16 cellular contexts compared by ENCODE assay signal in genomic region chr16:56983211-56983751, GRCh38. TPM values are rescaled to one million over a fixed set of nuclear protein-coding genes. Genes with fewer than 3 reads are reported as not detected.
DNase-seq lines count a peak whose midpoint lies in the region; ATAC-seq and TF ChIP-seq lines count a peak whose summit lies in the region.
"Had no signal": no experiment of that assay in that cellular context is flagged by ENCODE, and none has a peak within 500 bp of the region (broad histone marks: within the 10 kb centered on the region; RNA-seq: fewer than 3 reads in every experiment).

No MANE protein-coding gene starts in this region.

- H3K27me3 ChIP-seq in CD4-positive, CD25-positive, alpha-beta regulatory T cell (ENCODE audit: control insufficient read depth, insufficient read depth, low read length) = no peaks in the 10 kb centered on the region
- H3K27me3 ChIP-seq in right atrium auricular region = no peaks in the 10 kb centered on the region

- in situ Hi-C loops in ACHN (cut with HindIII; ENCODE audit: low pct_ligation_motif_present, low pct_unique_long_range_greater_than_20kb, low sequenced_read_pairs) = no loop called here

- H3K27ac ChIP-seq in CD4-positive, CD25-positive, alpha-beta regulatory T cell (ENCODE audit: insufficient read depth, low read length, poor library complexity, severe bottlenecking) = peak overlapping the region; percentile 30
- no peak overlapping the region for H3K27ac ChIP-seq in right atrium auricular region
- H3K27ac ChIP-seq: C4-2B, psoas muscle had no signal

- no peaks in the 10 kb centered on the region for H3K9me3 Mint-ChIP-seq in CD4-positive, CD25-positive, alpha-beta regulatory T cell
- no peaks in the 10 kb centered on the region for H3K9me3 Mint-ChIP-seq in activated naive CD4-positive, alpha-beta T cell treated with anti-CD3 and anti-CD28 coated beads, Interleukin-2, amount 50 U/mL, for 72 hours
- H3K9me3 Mint-ChIP-seq: type B pancreatic cell had no signal

- no peak for ATAC-seq in CD4-positive, CD25-positive, alpha-beta regulatory T cell (ENCODE audit: low read depth in 2 of 2)
- ATAC-seq in activated naive CD4-positive, alpha-beta T cell treated with anti-CD3 and anti-CD28 coated beads, Interleukin-2, amount 50 U/mL, for 72 hours = no peak
- ATAC-seq: psoas muscle had no signal

- H3K4me3 ChIP-seq in CD4-positive, CD25-positive, alpha-beta regulatory T cell (ENCODE audit: low read depth, low read length) = no peak overlapping the region
- no peak overlapping the region for H3K4me3 ChIP-seq in right atrium auricular region
- H3K4me3 ChIP-seq: psoas muscle had no signal

- peaks cover 34% of the 10 kb centered on the region for H3K36me3 Mint-ChIP-seq in CD4-positive, CD25-positive, alpha-beta regulatory T cell
- H3K36me3 Mint-ChIP-seq in activated naive CD4-positive, alpha-beta T cell treated with anti-CD3 and anti-CD28 coated beads, Interleukin-2, amount 50 U/mL, for 72 hours = peaks cover 42 to 50% of the 10 kb centered on the region in 2 donors
- H3K36me3 Mint-ChIP-seq: type B pancreatic cell had no signal

- no peaks in the 10 kb centered on the region for H3K27me3 Mint-ChIP-seq in CD4-positive, CD25-positive, alpha-beta regulatory T cell

- H3K9me3 ChIP-seq in CD4-positive, CD25-positive, alpha-beta regulatory T cell (ENCODE audit: control insufficient read depth in 2 of 2, low read length in 2 of 2) = no peaks in the 10 kb centered on the region
- H3K9me3 ChIP-seq in right atrium auricular region = no peaks in the 10 kb centered on the region
- H3K9me3 ChIP-seq: psoas muscle had no signal

- peak overlapping the region in 1 of 4 donors; percentile 69 for H3K4me3 Mint-ChIP-seq in CD4-positive, CD25-positive, alpha-beta regulatory T cell
- H3K4me3 Mint-ChIP-seq: type B pancreatic cell had no signal

- no peak for TF ChIP-seq CTCF in right atrium auricular region (IDR thresholded peaks at IDR 0.05)

- H3K4me1 ChIP-seq in CD4-positive, CD25-positive, alpha-beta regulatory T cell (ENCODE audit: control insufficient read depth, insufficient read depth, low read length, poor library complexity, severe bottlenecking) = peaks cover 41% of the 10 kb centered on the region
- peaks cover 0 to 23% of the 10 kb centered on the region in 2 donors for H3K4me1 ChIP-seq in right atrium auricular region
- H3K4me1 ChIP-seq: psoas muscle had no signal

- peak overlapping the region; percentile 20 to 91 (median 40) for H3K27ac Mint-ChIP-seq in CD4-positive, CD25-positive, alpha-beta regulatory T cell
- H3K27ac Mint-ChIP-seq in activated naive CD4-positive, alpha-beta T cell treated with anti-CD3 and anti-CD28 coated beads, Interleukin-2, amount 50 U/mL, for 72 hours = peak overlapping the region; percentile 88 to 100

- DNase-seq in CD4-positive, CD25-positive, alpha-beta regulatory T cell = no peak
- DNase-seq in DMS53 (lab: John Stamatoyannopoulos, UW) (peak; percentile 91), mucosa of gallbladder (ENCODE audit: low spot score) (peak; percentile 57), cerebellum (ENCODE audit: low spot score) (no peak), ACHN (no peak), NCI-H1092 treated with DMSO at 0.1 percent for 48 hours (lab: John Stamatoyannopoulos, UW) (no peak), right atrium auricular region (ENCODE audit: low spot score) (no peak)
- DNase-seq in activated naive CD4-positive, alpha-beta T cell treated with anti-CD3 and anti-CD28 coated beads, Interleukin-2, amount 50 U/mL, for 72 hours (ENCODE audit: low spot score in 2 of 2) = no peak
- DNase-seq: activated CD4-positive, alpha-beta T cell treated with anti-CD3 and anti-CD28 coated beads for 48 hours; NCI-H1417; psoas muscle; RPMI8226; T-helper 2 cell had no signal

- H3K36me3 ChIP-seq in CD4-positive, CD25-positive, alpha-beta regulatory T cell (ENCODE audit: control insufficient read depth, insufficient read depth, low read length) = peaks cover 18% of the 10 kb centered on the region
- no peaks in the 10 kb centered on the region for H3K36me3 ChIP-seq in right atrium auricular region

- H3K4me1 Mint-ChIP-seq in CD4-positive, CD25-positive, alpha-beta regulatory T cell = peaks cover 4 to 76% (median 43%) of the 10 kb centered on the region in 4 donors

RNA-seq across cellular contexts. Expression of gene NLRC5, which starts 6.1 kb away (rescaled TPM):
- 842 TPM for total RNA-seq in CD4-positive, CD25-positive, alpha-beta regulatory T cell
- 100 to 1,000 TPM in 1 of 4 donors, 10 to 100 TPM in 3; 75.3 to 112 (median 97.2) TPM for polyA plus RNA-seq in CD4-positive, CD25-positive, alpha-beta regulatory T cell
- total RNA-seq in activated naive CD4-positive, alpha-beta T cell treated with anti-CD3 and anti-CD28 coated beads, Interleukin-2, amount 50 U/mL, for 72 hours = 100 to 1,000 TPM; 231 to 254 TPM
- total RNA-seq in mucosa of gallbladder (37.2 TPM), cerebellum (4.0 TPM), right atrium auricular region (1 to 10 TPM; 8.0 to 9.7 TPM)

RNA-seq across cellular contexts. Expression of gene CETP, which starts 21.5 kb away (rescaled TPM):
- total RNA-seq in CD4-positive, CD25-positive, alpha-beta regulatory T cell = not detected
- under 1 TPM in 1 of 4 donors, not detected in 3; 0.27 TPM for polyA plus RNA-seq in CD4-positive, CD25-positive, alpha-beta regulatory T cell
- not detected for total RNA-seq in activated naive CD4-positive, alpha-beta T cell treated with anti-CD3 and anti-CD28 coated beads, Interleukin-2, amount 50 U/mL, for 72 hours
- 0.26 TPM for total RNA-seq in mucosa of gallbladder
- total RNA-seq in cerebellum = 1.2 TPM
- total RNA-seq in right atrium auricular region = not detected
- total RNA-seq: H1 had no signal
- polyA plus RNA-seq: H1 had no signal

RNA-seq across cellular contexts. Expression of gene HERPUD1, which starts 51.3 kb away (rescaled TPM):
- 454 TPM for total RNA-seq in CD4-positive, CD25-positive, alpha-beta regulatory T cell
- polyA plus RNA-seq in CD4-positive, CD25-positive, alpha-beta regulatory T cell = 100 to 1,000 TPM; 133 to 174 (median 144) TPM
- total RNA-seq in activated naive CD4-positive, alpha-beta T cell treated with anti-CD3 and anti-CD28 coated beads, Interleukin-2, amount 50 U/mL, for 72 hours = 100 to 1,000 TPM; 146 to 175 TPM
- 144 TPM for total RNA-seq in mucosa of gallbladder
- total RNA-seq in cerebellum = 53.8 TPM
- total RNA-seq in right atrium auricular region = 100 to 1,000 TPM in 1 of 2 donors, 10 to 100 TPM in 1; 76.4 to 140 TPM

Comparison
In these comparisons a context has a peak if more than half of its experiments do, and no peak if none do; other contexts are left out.
1. DNase-seq: peak in DMS53 (single experiment) and mucosa of gallbladder (single experiment); none in CD4-positive, CD25-positive, alpha-beta regulatory T cell (0 of 3), activated naive CD4-positive, alpha-beta T cell treated with anti-CD3 and anti-CD28 coated beads, Interleukin-2, amount 50 U/mL, for 72 hours (0 of 2), cerebellum (single experiment), ACHN (single experiment), NCI-H1092 treated with DMSO at 0.1 percent for 48 hours (single experiment) and right atrium auricular region (single experiment).